13 cellular contexts compared by ENCODE assay signal in the genomic region with DNA sequence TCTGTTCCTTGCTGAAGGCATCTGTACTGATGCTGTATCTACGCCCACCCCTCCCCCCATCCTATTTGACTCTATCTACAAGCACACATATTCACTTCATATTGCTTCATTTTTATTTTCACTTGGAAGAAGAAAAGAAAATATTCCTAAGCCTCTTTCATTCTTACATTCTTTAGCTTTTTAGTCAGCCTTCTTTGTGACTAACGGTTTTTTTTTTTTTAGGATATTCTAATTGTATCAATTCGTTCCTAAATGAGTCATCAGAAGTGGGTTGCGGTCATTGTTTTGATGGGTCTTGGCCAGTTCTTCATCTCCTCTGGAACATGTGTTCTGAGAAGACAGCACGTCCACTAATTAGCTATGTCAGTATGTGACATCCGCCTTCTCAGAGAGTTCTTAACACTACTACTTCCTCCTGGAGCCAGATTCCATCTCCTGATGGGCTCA.
A peak's percentile ranks its signal among the peaks of the same experiment; 100 is the strongest.
DNase-seq lines count a peak whose midpoint lies in the region; ATAC-seq and TF ChIP-seq lines count a peak whose summit lies in the region.
"Had no signal": no experiment of that assay in that cellular context is flagged by ENCODE, and none has a peak within 500 bp of the region (broad histone marks: within the 10 kb centered on the region; RNA-seq: fewer than 3 reads in every experiment).

No MANE protein-coding gene starts in this region.

- H3K4me2 ChIP-seq in mesenchymal stem cell (ENCODE audit: low read length, poor library complexity, severe bottlenecking) = no peak overlapping the region
- H3K4me2 ChIP-seq: hepatocyte, KMS-11 had no signal

- H2AFZ ChIP-seq in mesenchymal stem cell (ENCODE audit: low read depth, low read length) = no peak overlapping the region
- H2AFZ ChIP-seq: hepatocyte had no signal

- H3K9me3 ChIP-seq in AG04450 (ENCODE audit: control insufficient read depth, insufficient read depth, low read length) (no peaks in the 10 kb centered on the region), mesenchymal stem cell (ENCODE audit: control insufficient read depth, low read length) (no peaks in the 10 kb centered on the region), WERI-Rb-1 (ENCODE audit: severe bottlenecking) (no peaks in the 10 kb centered on the region), thyroid gland (no peaks in the 10 kb centered on the region)

- DNase-seq in AG04450 (ENCODE audit: low read depth, low spot score) (peak; percentile 59), HS-5 (ENCODE audit: low read depth) (peak; percentile 99), astrocyte of the spinal cord (ENCODE audit: low read depth, low spot score) (peak; percentile 96), mesenchymal stem cell (peak; percentile 88), WERI-Rb-1 (no peak), thyroid gland (no peak)
- no peak for DNase-seq in activated CD4-positive, CD25-positive, alpha-beta regulatory T cell treated with anti-CD3 and anti-CD28 coated beads, Interleukin-2, amount 50 U/mL, for 72 hours
- DNase-seq: CD4-positive, CD25-positive, alpha-beta regulatory T cell; NCI-H226; SW 1271 had no signal

- no peak overlapping the region for H3K14ac ChIP-seq in mesenchymal stem cell (ENCODE audit: low read length in 2 of 2)

- peaks cover 30% of the 10 kb centered on the region for H3K79me1 ChIP-seq in mesenchymal stem cell (replicated peaks; ENCODE audit: low read length, poor library complexity, severe bottlenecking)

- 30% methylated on average over 4 of the region's 6 CpGs for WGBS in mesenchymal stem cell
- 73 to 80% methylated on average over 6 of the region's 6 CpGs for WGBS in thyroid gland, 2 donors

- no peak overlapping the region for H2BK5ac ChIP-seq in mesenchymal stem cell (ENCODE audit: low read depth, low read length, poor library complexity, severe bottlenecking)

- H3K27me3 ChIP-seq in AG04450 (ENCODE audit: control insufficient read depth, insufficient read depth, low read length) (no peaks in the 10 kb centered on the region), mesenchymal stem cell (ENCODE audit: control insufficient read depth in 1 of 2, insufficient read depth in 1 of 2, low read length in 2 of 2) (no peaks in the 10 kb centered on the region), WERI-Rb-1 (ENCODE audit: insufficient read depth, low read depth, severe bottlenecking) (no peaks in the 10 kb centered on the region), thyroid gland (no peaks in the 10 kb centered on the region)
- H3K27me3 ChIP-seq: hepatocyte had no signal

- no peak overlapping the region; the same call in 1 of the 2 replicates for H3K4me3 ChIP-seq in AG04450 (ENCODE audit: low read depth, low read length)
- H3K4me3 ChIP-seq in astrocyte of the spinal cord (ENCODE audit: low read depth, low read length) = no peak overlapping the region
- H3K4me3 ChIP-seq in mesenchymal stem cell (ENCODE audit: insufficient read depth in 1 of 2, low read depth in 1 of 2, low read length in 2 of 2) = peak overlapping the region in 1 of 2 experiments; percentile 52
- H3K4me3 ChIP-seq in WERI-Rb-1 (ENCODE audit: low read depth, low read length) = no peak overlapping the region
- H3K4me3 ChIP-seq in thyroid gland (replicated peaks in 1 of 3) = no peak overlapping the region
- H3K4me3 ChIP-seq: hepatocyte had no signal

- CTCF ChIA-PET in AG04450 (lab: Charles Lee) = interaction anchor here (1.0 kb wide), 1 partner anchor 116 kb away, joined by 3 read pairs; no protein-coding TSS in a partner anchor

- no peak overlapping the region for H2BK120ac ChIP-seq in mesenchymal stem cell (ENCODE audit: low read depth, low read length)

- no peak overlapping the region for H4K8ac ChIP-seq in mesenchymal stem cell (ENCODE audit: low read length)

- TF ChIP-seq CTCF in AG04450 (IDR thresholded peaks at IDR 0.05; ENCODE audit: low read depth, low read length) (no peak), astrocyte of the spinal cord (IDR thresholded peaks at IDR 0.05; ENCODE audit: low read depth, low read length) (no peak), WERI-Rb-1 (IDR thresholded peaks at IDR 0.05; ENCODE audit: low read depth, low read length) (no peak), thyroid gland (IDR thresholded peaks at IDR 0.05) (no peak)

- intact Hi-C loops in thyroid gland (cut with DNase I) = no loop called here

- H3K18ac ChIP-seq in mesenchymal stem cell (ENCODE audit: low read depth in 1 of 2, low read length in 2 of 2) = peak overlapping the region in 1 of 2 experiments; percentile 37

- H2AK5ac ChIP-seq in mesenchymal stem cell (ENCODE audit: low read length, severe bottlenecking) = no peak overlapping the region

- H3K4me1 ChIP-seq in mesenchymal stem cell (ENCODE audit: control insufficient read depth, insufficient read depth, low read depth, low read length) (peaks cover 2% of the 10 kb centered on the region), thyroid gland (peaks cover 0 to 3% of the 10 kb centered on the region in 2 donors)

- H3K27ac ChIP-seq in AG04450 (ENCODE audit: low read depth, low read length) (peak overlapping the region; percentile 76), mesenchymal stem cell (ENCODE audit: low read length, poor library complexity, severe bottlenecking) (peak overlapping the region; percentile 64), WERI-Rb-1 (no peak overlapping the region), thyroid gland (no peak overlapping the region)
- H3K27ac ChIP-seq: hepatocyte, KMS-11 had no signal

- H3K4ac ChIP-seq in mesenchymal stem cell (ENCODE audit: low read depth in 1 of 2, low read length in 2 of 2) = no peak overlapping the region

- no peak overlapping the region for H3K23ac ChIP-seq in mesenchymal stem cell (ENCODE audit: low read length in 2 of 2)

- POLR2A ChIA-PET in AG04450 (lab: Yijun Ruan, JAX) = interaction anchor here (0.5 to 1.8 kb wide), 5 partner anchors 12 to 98 kb away, joined by 3 to 9 read pairs (median 3); no protein-coding TSS in a partner anchor

- no peak for ATAC-seq in HG02610 (IDR thresholded peaks at IDR 0.05; ENCODE audit: unreplicated experiment)

- H2BK15ac ChIP-seq in mesenchymal stem cell (ENCODE audit: low read depth, poor library complexity, severe bottlenecking) = no peak overlapping the region

- no peak overlapping the region for H2BK12ac ChIP-seq in mesenchymal stem cell (ENCODE audit: low read length in 2 of 2)

- no peak overlapping the region for H4K91ac ChIP-seq in mesenchymal stem cell (ENCODE audit: low read length)

- H3K36me3 ChIP-seq in mesenchymal stem cell (ENCODE audit: control insufficient read depth in 1 of 2, insufficient read depth in 2 of 2, low read depth in 1 of 2, low read length in 2 of 2) (peaks cover 0 to 80% of the 10 kb centered on the region in 2 experiments), WERI-Rb-1 (peaks cover 4% of the 10 kb centered on the region), thyroid gland (no peaks in the 10 kb centered on the region)

- peak overlapping the region; percentile 82 for H3K9ac ChIP-seq in mesenchymal stem cell (ENCODE audit: low read length)
- H3K9ac ChIP-seq: KMS-11 had no signal

- TF ChIP-seq POLR2A in thyroid gland (IDR thresholded peaks at IDR 0.05) = no peak

- in situ Hi-C loops in astrocyte of the spinal cord (cut with HindIII; ENCODE audit: low sequenced_read_pairs) = no loop called here

Comparison
In these comparisons a context has a peak if more than half of its experiments do, and no peak if none do; other contexts are left out.
1. DNase-seq: peak in AG04450 (single experiment), HS-5 (single experiment), astrocyte of the spinal cord (single experiment) and mesenchymal stem cell (single experiment); none in WERI-Rb-1 (single experiment), thyroid gland (0 of 2) and activated CD4-positive, CD25-positive, alpha-beta regulatory T cell treated with anti-CD3 and anti-CD28 coated beads, Interleukin-2, amount 50 U/mL, for 72 hours (single experiment).
2. H3K27ac ChIP-seq: peak in AG04450 (single experiment) and mesenchymal stem cell (single experiment); none in WERI-Rb-1 (single experiment) and thyroid gland (0 of 3).